26 cellular contexts compared by ENCODE assay signal in genomic region chr10:29246449-29246848, GRCh38. TPM values are rescaled to one million over a fixed set of nuclear protein-coding genes. Genes with fewer than 3 reads are reported as not detected.
DNase-seq lines count a peak whose midpoint lies in the region; ATAC-seq, FAIRE-seq and TF ChIP-seq lines count a peak whose summit lies in the region.
"Had no signal": no experiment of that assay in that cellular context is flagged by ENCODE, and none has a peak within 500 bp of the region (broad histone marks: within the 10 kb centered on the region; RNA-seq: fewer than 3 reads in every experiment).

No MANE protein-coding gene starts in this region.

- H3K27ac Mint-ChIP-seq in osteocyte (ENCODE audit: unreplicated experiment) = no peak overlapping the region
- H3K27ac Mint-ChIP-seq: CD4-positive, CD25-positive, alpha-beta regulatory T cell; CD8-positive, alpha-beta memory T cell had no signal

- H3K9ac ChIP-seq in smooth muscle cell (ENCODE audit: low read depth) = no peak overlapping the region
- H3K9ac ChIP-seq: GM23248 had no signal

- peaks cover 3% of the 10 kb centered on the region for H3K79me2 ChIP-seq in smooth muscle cell (ENCODE audit: low read depth)

- peaks cover 17% of the 10 kb centered on the region for H3K27me3 Mint-ChIP-seq in osteocyte (ENCODE audit: unreplicated experiment)
- H3K27me3 Mint-ChIP-seq: CD4-positive, CD25-positive, alpha-beta regulatory T cell had no signal

- H3K4me2 ChIP-seq in smooth muscle cell = no peak overlapping the region

- no peaks in the 10 kb centered on the region for H3K9me3 ChIP-seq in smooth muscle cell (replicated peaks; ENCODE audit: low read depth)
- H3K9me3 ChIP-seq in gastrocnemius medialis = no peaks in the 10 kb centered on the region
- H3K9me3 ChIP-seq: BE2C, HAP-1 had no signal

- no peaks in the 10 kb centered on the region for H3K9me3 Mint-ChIP-seq in osteocyte (ENCODE audit: unreplicated experiment)

- H2AFZ ChIP-seq in smooth muscle cell (ENCODE audit: low read depth) = peak overlapping the region; percentile 90
- H2AFZ ChIP-seq: GM23248 had no signal

- ATAC-seq in HG03442 (IDR thresholded peaks at IDR 0.05; ENCODE audit: unreplicated experiment) = no peak
- no peak for ATAC-seq in gastrocnemius medialis

- no peaks in the 10 kb centered on the region for H3K27me3 ChIP-seq in smooth muscle cell (ENCODE audit: low read depth)
- H3K27me3 ChIP-seq in gastrocnemius medialis = no peaks in the 10 kb centered on the region
- H3K27me3 ChIP-seq: BE2C had no signal

- TF ChIP-seq CTCF in osteocyte (IDR thresholded peaks at IDR 0.05) (no peak), smooth muscle cell (IDR thresholded peaks at IDR 0.05; ENCODE audit: borderline replicate concordance, insufficient read depth, poor library complexity, severe bottlenecking) (no peak), gastrocnemius medialis (IDR thresholded peaks at IDR 0.05 in 4 of 5, conservative IDR thresholded peaks at IDR 0.05 in 1 of 5) (no peak)

- H3F3A ChIP-seq in smooth muscle cell (ENCODE audit: low read depth) = peaks cover 43% of the 10 kb centered on the region

- H3K36me3 ChIP-seq in smooth muscle cell (ENCODE audit: low read depth) (no peaks in the 10 kb centered on the region), gastrocnemius medialis (no peaks in the 10 kb centered on the region)
- H3K36me3 ChIP-seq: BE2C, HAP-1 had no signal

- H3K36me3 Mint-ChIP-seq in osteocyte (ENCODE audit: unreplicated experiment) = no peaks in the 10 kb centered on the region
- H3K36me3 Mint-ChIP-seq: CD4-positive, CD25-positive, alpha-beta regulatory T cell; CD8-positive, alpha-beta memory T cell had no signal

- DNase-seq in RCC 7860 (ENCODE audit: low spot score) (no peak), frontal cortex (ENCODE audit: low spot score in 2 of 2) (no peak), osteocyte (ENCODE audit: extremely low spot score, unreplicated experiment) (peak; percentile 2), smooth muscle cell (lab: John Stamatoyannopoulos, UW; ENCODE audit: unreplicated experiment) (no peak), gastrocnemius medialis (no peak)
- DNase-seq in activated CD4-positive, alpha-beta T cell treated with anti-CD3 and anti-CD28 coated beads for 4 hours = no peak
- DNase-seq: ACHN; BE2C; C1 segment of cervical spinal cord; CD4-positive, CD25-positive, alpha-beta regulatory T cell; CD8-positive, alpha-beta memory T cell; COR-L47; DMS 273 treated with DMSO at 0.1 percent for 48 hours; DMS53; DND-41; EL; GM23248 had no signal

- peak; percentile 83 for FAIRE-seq in RCC 7860 (lab: Jason Lieb, UNC)
- peak; percentile 85 for FAIRE-seq in frontal cortex (lab: Jason Lieb, UNC)
- FAIRE-seq: GM12891, GM19239 had no signal

- intact Hi-C loops in gastrocnemius medialis (cut with DNase I; ENCODE audit: low total_unique reads) = no loop called here

- no peaks in the 10 kb centered on the region for H3K4me1 Mint-ChIP-seq in osteocyte (ENCODE audit: unreplicated experiment)
- H3K4me1 Mint-ChIP-seq: CD4-positive, CD25-positive, alpha-beta regulatory T cell; CD8-positive, alpha-beta memory T cell had no signal

- in situ Hi-C loops in gastrocnemius medialis (cut with MboI; ENCODE audit: low sequenced_read_pairs in 4 of 4) = no loop called here

- no peaks in the 10 kb centered on the region for H4K20me1 ChIP-seq in smooth muscle cell (ENCODE audit: low read depth)

- H3K4me1 ChIP-seq in smooth muscle cell (ENCODE audit: low read depth) (peaks cover 11% of the 10 kb centered on the region), gastrocnemius medialis (no peaks in the 10 kb centered on the region)
- H3K4me1 ChIP-seq: BE2C, HAP-1 had no signal

- WGBS in smooth muscle cell (ENCODE audit: low lambda C conversion rate) = 100% methylated on average over 1 of the region's 1 CpG

- H3K27ac ChIP-seq in smooth muscle cell (ENCODE audit: low read depth) (peak overlapping the region; percentile 82), gastrocnemius medialis (no peak overlapping the region)
- H3K27ac ChIP-seq: GM23248, HL-60 had no signal

- no peak for TF ChIP-seq POLR2A in gastrocnemius medialis (IDR thresholded peaks at IDR 0.05)

- H3K4me3 ChIP-seq in smooth muscle cell = no peak overlapping the region
- H3K4me3 ChIP-seq in gastrocnemius medialis = no peak overlapping the region
- H3K4me3 ChIP-seq: GM23248, HAP-1 had no signal

- H3K4me3 Mint-ChIP-seq in osteocyte (ENCODE audit: unreplicated experiment) = no peak overlapping the region
- H3K4me3 Mint-ChIP-seq: CD4-positive, CD25-positive, alpha-beta regulatory T cell; CD8-positive, alpha-beta memory T cell had no signal

RNA-seq across cellular contexts. Expression of gene LYZL1, which starts 42.4 kb away (rescaled TPM):
- total RNA-seq in frontal cortex = not detected
- not detected in 2 replicates for total RNA-seq in osteocyte
- total RNA-seq in smooth muscle cell = not detected in 2 replicates
- polyA plus RNA-seq in smooth muscle cell = not detected in 2 replicates
- not detected for total RNA-seq in gastrocnemius medialis
- total RNA-seq: A172; CD4-positive, CD25-positive, alpha-beta regulatory T cell; CD8-positive, alpha-beta memory T cell; G401; GM23248; H4; HT1080 had no signal
- polyA plus RNA-seq: CD4-positive, CD25-positive, alpha-beta regulatory T cell; CD8-positive, alpha-beta memory T cell; GM23248 had no signal
